ENCODE assay signal across 1 cellular context in the genomic region with DNA sequence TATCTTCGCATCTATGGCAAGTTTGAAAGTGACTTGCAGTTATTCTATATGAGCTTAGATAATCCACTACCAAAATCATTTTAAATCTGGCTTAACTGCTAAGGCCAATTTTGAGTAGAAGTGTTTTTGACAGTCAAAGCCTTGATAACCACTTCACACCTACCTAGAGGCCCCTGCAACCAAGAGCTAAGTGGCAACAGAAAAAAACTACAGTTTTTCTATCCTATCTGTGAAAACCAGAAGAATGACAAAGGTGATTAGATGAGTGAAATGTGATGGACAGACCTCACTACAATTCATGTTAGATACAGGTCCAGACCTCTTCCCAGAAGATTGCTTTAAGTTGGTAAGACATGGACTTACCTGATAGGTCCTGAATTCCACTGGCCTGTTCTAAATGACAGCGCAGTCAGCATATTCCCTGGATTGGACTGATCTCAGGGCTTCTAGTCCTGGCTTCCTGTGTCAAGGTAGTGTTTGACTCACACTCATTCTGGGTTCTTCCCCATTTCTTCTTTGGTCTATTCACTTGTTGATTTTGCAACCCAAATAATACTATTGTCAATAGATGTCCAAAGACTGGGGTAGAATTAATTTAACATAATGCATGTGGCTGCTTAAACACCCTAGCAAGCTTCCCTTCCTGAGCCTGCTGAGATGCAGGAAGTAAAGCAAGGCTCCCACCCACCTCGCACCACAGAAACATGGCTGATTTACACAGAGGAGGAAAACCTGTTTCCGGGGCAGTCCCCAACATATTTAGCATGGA.
TF ChIP-seq lines count a peak whose summit lies in the region.

No MANE protein-coding gene starts in this region.

TF ChIP-seq in SK-N-SH, 30 proteins besides CTCF, POLR2A, EP300 and RAD21 (continued from another document):
- TF ChIP-seq, protein P1, sequence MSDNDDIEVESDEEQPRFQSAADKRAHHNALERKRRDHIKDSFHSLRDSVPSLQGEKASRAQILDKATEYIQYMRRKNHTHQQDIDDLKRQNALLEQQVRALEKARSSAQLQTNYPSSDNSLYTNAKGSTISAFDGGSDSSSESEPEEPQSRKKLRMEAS (IDR thresholded peaks at IDR 0.05; ENCODE audit: low read depth), result no peak
